In genomic region chr5:128271859-128272446, GRCh38 we compare ENCODE assay signal across 11 cellular contexts.
DNase-seq lines count a peak whose midpoint lies in the region; TF ChIP-seq lines count a peak whose summit lies in the region.
"Had no signal": no experiment of that assay in that cellular context is flagged by ENCODE, and none has a peak within 500 bp of the region (broad histone marks: within the 10 kb centered on the region; RNA-seq: fewer than 3 reads in every experiment).

No MANE protein-coding gene starts in this region.

- H3K4me3 ChIP-seq in astrocyte of the spinal cord (ENCODE audit: low read depth, low read length): no peak overlapping the region
- H3K4me3 ChIP-seq in left ventricle myocardium inferior: peak overlapping the region; percentile 56
- no peak overlapping the region for H3K4me3 ChIP-seq in stomach
- H3K4me3 ChIP-seq in A673 (ENCODE audit: low read depth, low read length, poor library complexity, severe bottlenecking): no peak overlapping the region
- H3K4me3 ChIP-seq: gastrocnemius medialis had no signal

- H3K4me1 ChIP-seq in left ventricle myocardium inferior (peaks cover 6% of the 10 kb centered on the region), stomach (no peaks in the 10 kb centered on the region), A673 (ENCODE audit: insufficient read depth, low read length, poor library complexity, severe bottlenecking) (no peaks in the 10 kb centered on the region)
- H3K4me1 ChIP-seq: gastrocnemius medialis had no signal

- POLR2A ChIA-PET in A673 (lab: Charles Lee; ENCODE audit: low non-redundant PET): no interaction called here

- TF ChIP-seq CTCF in AG09319 (IDR thresholded peaks at IDR 0.05; ENCODE audit: low read depth, low read length) (no peak), astrocyte of the spinal cord (IDR thresholded peaks at IDR 0.05; ENCODE audit: low read depth, low read length) (no peak), left ventricle myocardium inferior (IDR thresholded peaks at IDR 0.05; ENCODE audit: borderline replicate concordance) (no peak), stomach (IDR thresholded peaks at IDR 0.05) (no peak), A673 (conservative IDR thresholded peaks at IDR 0.05; ENCODE audit: low read depth, low read length) (no peak)

- intact Hi-C loops in left ventricle myocardium inferior (cut with micrococcal nuclease): no loop called here
- intact Hi-C loops in stomach (cut with DNase I; ENCODE audit: low total_unique reads): no loop called here
- intact Hi-C loops in A673 (cut with micrococcal nuclease; ENCODE audit: unreplicated experiment): no loop called here

- 61 to 72% (median 66%) methylated on average over 6 of the region's 6 CpGs for WGBS in stomach, 5 donors

- H3K27ac ChIP-seq in left ventricle myocardium inferior (replicated peaks) (peak overlapping the region; percentile 73), stomach (no peak overlapping the region), A673 (ENCODE audit: low read depth, low read length, poor library complexity, severe bottlenecking) (no peak overlapping the region)
- H3K27ac ChIP-seq: gastrocnemius medialis had no signal

- no peak for TF ChIP-seq EP300 in stomach (IDR thresholded peaks at IDR 0.05)

- CTCF ChIA-PET in A673 (lab: Charles Lee): no interaction called here

- DNase-seq in AG09319 (ENCODE audit: extremely low read depth, low read depth): peak; percentile 56
- DNase-seq in HPDE6-E6E7 (ENCODE audit: extremely low spot score): peak; percentile 64
- DNase-seq in astrocyte of the spinal cord (ENCODE audit: low read depth, low spot score): peak; percentile 82
- no peak for DNase-seq in left ventricle myocardium inferior
- no peak for DNase-seq in GOT3 (lab: John Stamatoyannopoulos, UW)
- DNase-seq in stomach: no peak
- no peak for DNase-seq in A673 (ENCODE audit: low spot score)
- no peak for DNase-seq in NCI-H187 (lab: John Stamatoyannopoulos, UW)
- DNase-seq: activated CD4-positive, alpha-beta T cell treated with anti-CD3 and anti-CD28 coated beads, Interleukin-2, amount 10 ng/mL, durations not matched to agents 7 days and 5 days; activated naive CD8-positive, alpha-beta T cell treated with anti-CD3 and anti-CD28 coated beads, Interleukin-2, amount 10 ng/mL, durations not matched to agents 7 days and 5 days; gastrocnemius medialis had no signal

- TF ChIP-seq POLR2A in stomach (IDR thresholded peaks at IDR 0.05): no peak

- H3K36me3 ChIP-seq in left ventricle myocardium inferior: no peaks in the 10 kb centered on the region
- H3K36me3 ChIP-seq in stomach: no peaks in the 10 kb centered on the region
- H3K36me3 ChIP-seq in A673 (ENCODE audit: insufficient read depth, low read length, poor library complexity, severe bottlenecking): no peaks in the 10 kb centered on the region
- H3K36me3 ChIP-seq: gastrocnemius medialis had no signal

- no peaks in the 10 kb centered on the region for H3K27me3 ChIP-seq in left ventricle myocardium inferior (ENCODE audit: low read depth)
- no peaks in the 10 kb centered on the region for H3K27me3 ChIP-seq in stomach
- peaks cover 2% of the 10 kb centered on the region for H3K27me3 ChIP-seq in A673 (replicated peaks; ENCODE audit: insufficient read depth, low read depth, low read length, poor library complexity)
- H3K27me3 ChIP-seq: gastrocnemius medialis had no signal

- BruUV-seq in A673 (replicated peaks; lab: Mats Ljungman, UMichigan): no TSS peak

- in situ Hi-C loops in astrocyte of the spinal cord (cut with HindIII; ENCODE audit: low sequenced_read_pairs): no loop called here

- H3K9me3 ChIP-seq in left ventricle myocardium inferior (replicated peaks) (no peaks in the 10 kb centered on the region), stomach (no peaks in the 10 kb centered on the region), A673 (ENCODE audit: low read depth, low read length, poor library complexity, severe bottlenecking) (no peaks in the 10 kb centered on the region)
- H3K9me3 ChIP-seq: gastrocnemius medialis had no signal

Comparison
In these comparisons a context has a peak if more than half of its experiments do, and no peak if none do; other contexts are left out.
1. DNase-seq: peak in AG09319 (single experiment), HPDE6-E6E7 (single experiment) and astrocyte of the spinal cord (single experiment); none in left ventricle myocardium inferior (single experiment), GOT3 (single experiment), stomach (single experiment), A673 (single experiment) and NCI-H187 (0 of 2).